Comparison of ENCODE assay signal across 8 cellular contexts in the genomic region with DNA sequence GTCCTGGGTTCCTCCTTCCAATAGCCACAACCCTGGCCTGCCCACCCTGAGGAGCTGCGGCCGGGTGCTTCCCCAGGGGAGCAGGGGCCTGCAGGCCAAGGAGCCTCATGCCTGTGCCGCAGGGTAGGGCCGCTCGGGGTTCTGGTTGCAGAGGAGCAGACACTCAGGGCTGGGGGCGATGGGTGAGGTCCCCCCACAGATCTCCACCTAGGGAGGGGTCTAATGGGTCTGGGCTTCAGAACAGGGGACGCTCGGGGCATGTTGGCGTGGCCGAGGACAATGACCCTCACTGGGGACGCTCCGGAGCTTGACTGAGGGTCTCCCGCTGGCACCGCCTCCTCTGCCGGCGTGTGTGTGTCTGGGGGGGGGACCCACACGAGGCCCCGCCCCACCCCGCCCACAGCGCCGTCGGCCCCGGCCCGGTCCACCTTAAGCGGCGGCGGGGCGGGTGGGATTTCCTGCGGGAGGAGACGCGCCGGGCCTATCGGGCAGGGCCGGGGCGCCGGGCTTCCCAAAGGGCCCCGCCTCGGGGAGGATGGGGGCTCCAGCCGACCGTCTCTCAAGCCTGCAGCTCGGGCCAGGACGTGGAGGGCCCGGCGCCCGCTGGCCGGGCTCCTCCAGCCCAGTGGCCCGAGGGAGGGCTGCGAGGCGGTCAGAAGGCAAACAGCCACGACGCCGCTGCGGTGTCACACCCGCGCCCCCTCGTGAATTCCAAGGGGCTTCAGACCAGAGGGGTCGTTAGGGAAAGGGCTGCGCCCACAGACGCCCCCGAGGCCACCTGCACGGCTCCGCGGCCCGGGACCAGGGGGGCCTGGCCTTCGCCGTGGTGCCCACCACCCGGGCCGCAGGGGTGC. TPM values are rescaled to one million over a fixed set of nuclear protein-coding genes. Genes with fewer than 3 reads are reported as not detected.
DNase-seq lines count a peak whose midpoint lies in the region; ATAC-seq and TF ChIP-seq lines count a peak whose summit lies in the region.

No MANE protein-coding gene starts in this region.

- POLR2A ChIA-PET in activated CD4-positive, alpha-beta memory T cell treated with anti-CD3 and anti-CD28 coated beads for 36 hours (lab: Charles Lee), result interaction anchor here (0.8 to 2.8 kb wide), 3 partner anchors 9 to 13 kb away, joined by 3 to 17 read pairs (median 6); a partner anchor contains a TSS

- H3K36me3 ChIP-seq in duodenal mucosa (ENCODE audit: control insufficient read depth in 1 of 2, insufficient read depth in 2 of 2, low read length in 2 of 2), result peaks cover 13 to 16% of the 10 kb centered on the region in 2 donors

- ATAC-seq in GM21737 (IDR thresholded peaks at IDR 0.05; ENCODE audit: unreplicated experiment), result peak; percentile 41

- no peaks in the 10 kb centered on the region for H3K9me3 Mint-ChIP-seq in activated CD4-positive, alpha-beta memory T cell treated with anti-CD3 and anti-CD28 coated beads for 36 hours

- no peaks in the 10 kb centered on the region for H3K27me3 ChIP-seq in duodenal mucosa (ENCODE audit: control insufficient read depth in 1 of 2, insufficient read depth in 2 of 2, low read length in 2 of 2)

- peak; percentile 90 for DNase-seq in D341Med (ENCODE audit: low spot score)
- peak; percentile 85 for DNase-seq in NB4 (ENCODE audit: low read depth)
- DNase-seq in activated CD4-positive, alpha-beta memory T cell treated with anti-CD3 and anti-CD28 coated beads for 36 hours, result peak; percentile 75
- peak; percentile 66 to 94 for DNase-seq in lower leg skin (ENCODE audit: low spot score in 2 of 2)
- DNase-seq in stimulated activated CD4-positive, alpha-beta T cell treated with anti-CD3 and anti-CD28 coated beads, Interleukin-4, amount 100 ng/mL, for 1 hour, result peak; percentile 85
- DNase-seq in NCI-H2107 treated with DMSO at 0.1 percent for 48 hours (lab: John Stamatoyannopoulos, UW; ENCODE audit: unreplicated experiment), result no peak

- peak overlapping the region; percentile 26 for H3K27ac ChIP-seq in duodenal mucosa (ENCODE audit: low read depth, low read length)

- H3K9ac ChIP-seq in duodenal mucosa (ENCODE audit: low read depth in 1 of 2, low read length in 2 of 2), result peak overlapping the region; percentile 42 to 43

- CTCF ChIA-PET in activated CD4-positive, alpha-beta memory T cell treated with anti-CD3 and anti-CD28 coated beads for 36 hours (lab: Charles Lee), result interaction anchor here (1.1 to 3.8 kb wide), 2 partner anchors 9 to 160 kb away, joined by 3 to 25 read pairs; no protein-coding TSS in a partner anchor

- peaks cover 7% of the 10 kb centered on the region for H3K36me3 Mint-ChIP-seq in activated CD4-positive, alpha-beta memory T cell treated with anti-CD3 and anti-CD28 coated beads for 36 hours

- peak overlapping the region; percentile 45 for H3K4me3 Mint-ChIP-seq in activated CD4-positive, alpha-beta memory T cell treated with anti-CD3 and anti-CD28 coated beads for 36 hours

- H3K4me3 ChIP-seq in NB4 (ENCODE audit: low read depth, low read length) (peak overlapping the region; percentile 55), duodenal mucosa (ENCODE audit: low read depth in 1 of 2, low read length in 2 of 2) (peak overlapping the region; percentile 57 to 82), lower leg skin (ENCODE audit: low read depth, poor library complexity, severe bottlenecking) (peak overlapping the region; percentile 92)

- no peak for TF ChIP-seq CTCF in NB4 (IDR thresholded peaks at IDR 0.05; ENCODE audit: low read depth, low read length)
- TF ChIP-seq CTCF in lower leg skin (IDR thresholded peaks at IDR 0.05), result no peak

- H3K27ac Mint-ChIP-seq in activated CD4-positive, alpha-beta memory T cell treated with anti-CD3 and anti-CD28 coated beads for 36 hours, result no peak overlapping the region

- intact Hi-C loops in activated CD4-positive, alpha-beta memory T cell treated with anti-CD3 and anti-CD28 coated beads for 36 hours (cut with micrococcal nuclease), result loop anchor here (1.0 kb wide), 1 partner anchor 14 kb away; a partner anchor contains a TSS
- intact Hi-C loops in lower leg skin (cut with DNase I; ENCODE audit: low total_unique reads), result no loop called here

- TF ChIP-seq POLR2A in NB4 (IDR thresholded peaks at IDR 0.05; ENCODE audit: extremely low read depth, insufficient read length) (no peak), lower leg skin (IDR thresholded peaks at IDR 0.05) (no peak)

- H3K9me3 ChIP-seq in duodenal mucosa (ENCODE audit: control insufficient read depth in 1 of 2, low read length in 2 of 2), result no peaks in the 10 kb centered on the region

- no peaks in the 10 kb centered on the region for H3K27me3 Mint-ChIP-seq in activated CD4-positive, alpha-beta memory T cell treated with anti-CD3 and anti-CD28 coated beads for 36 hours

- WGBS in lower leg skin, 2 donors, result 7% methylated on average over 30 to 48 of the region's 68 CpGs

- H3K4me1 ChIP-seq in duodenal mucosa (ENCODE audit: control insufficient read depth in 1 of 2, insufficient read depth in 2 of 2, low read length in 2 of 2), result peaks cover 7 to 32% of the 10 kb centered on the region in 2 donors

- peaks cover 32% of the 10 kb centered on the region for H3K4me1 Mint-ChIP-seq in activated CD4-positive, alpha-beta memory T cell treated with anti-CD3 and anti-CD28 coated beads for 36 hours (ENCODE audit: low read depth)

RNA-seq across cellular contexts. Expression of a gene that starts 0.6 kb away (rescaled TPM):
- 10 to 100 TPM; 46.3 to 46.5 TPM for total RNA-seq in activated CD4-positive, alpha-beta memory T cell treated with anti-CD3 and anti-CD28 coated beads for 36 hours
- total RNA-seq in lower leg skin, result 10 to 100 TPM; 17.8 to 30.0 (median 26.1) TPM

RNA-seq across cellular contexts. Expression of a gene that starts 13.9 kb away (rescaled TPM):
- 10 to 100 TPM; 70.6 to 75.8 TPM for total RNA-seq in activated CD4-positive, alpha-beta memory T cell treated with anti-CD3 and anti-CD28 coated beads for 36 hours
- total RNA-seq in lower leg skin, result 10 to 100 TPM; 41.6 to 97.5 (median 52.8) TPM

RNA-seq across cellular contexts. Expression of a gene that starts 15.1 kb away (rescaled TPM):
- total RNA-seq in activated CD4-positive, alpha-beta memory T cell treated with anti-CD3 and anti-CD28 coated beads for 36 hours, result 100 to 1,000 TPM; 359 to 372 TPM
- total RNA-seq in lower leg skin, result 100 to 1,000 TPM; 104 to 159 (median 119) TPM

RNA-seq across cellular contexts. Expression of a gene that starts 19.9 kb away (rescaled TPM):
- under 1 TPM in 1 of 2 experiments, not detected in 1; 0.52 TPM for total RNA-seq in activated CD4-positive, alpha-beta memory T cell treated with anti-CD3 and anti-CD28 coated beads for 36 hours
- total RNA-seq in lower leg skin, result 1 to 10 TPM in 2 of 4 donors, under 1 TPM in 1, not detected in 1; 0.16 to 2.1 (median 1.7) TPM

RNA-seq across cellular contexts. Expression of a gene that starts 50.9 kb away (rescaled TPM):
- 10 to 100 TPM; 33.4 to 34.3 TPM for total RNA-seq in activated CD4-positive, alpha-beta memory T cell treated with anti-CD3 and anti-CD28 coated beads for 36 hours
- total RNA-seq in lower leg skin, result 10 to 100 TPM; 14.8 to 28.2 (median 21.8) TPM
